Comparison of ENCODE assay signal across 11 cellular contexts in genomic region chr3:157513585-157513984, GRCh38.
"Had no signal": no experiment of that assay in that cellular context is flagged by ENCODE, and none has a peak within 500 bp of the region (broad histone marks: within the 10 kb centered on the region; RNA-seq: fewer than 3 reads in every experiment).

No MANE protein-coding gene starts in this region.

- ATAC-seq: GM23338, HCT116 had no signal

- H3K4me3 Mint-ChIP-seq: GM23338, H9, HFFc6 had no signal

- DNase-seq: GM23248, GOT3, H7, H9, HCEC 1CT, HFFc6 had no signal

- H3K9ac ChIP-seq: GM23248 had no signal

- H3K9me3 ChIP-seq: HAP-1 had no signal

- H3K4me1 Mint-ChIP-seq: GM23338, H9 had no signal

- H3K27ac ChIP-seq: GM23248 had no signal

- H3K9me3 Mint-ChIP-seq: HFFc6 had no signal

- H2AFZ ChIP-seq: GM23248, GM23338 had no signal

- H3K4me3 ChIP-seq: GM23248, GM23338, HAP-1 had no signal

- FAIRE-seq: H1, H54 had no signal

- H3K4me1 ChIP-seq: HAP-1 had no signal

- H3K36me3 ChIP-seq: HAP-1 had no signal

- H3K27ac Mint-ChIP-seq: GM23338, H9, HFFc6 had no signal

- H3K4me2 ChIP-seq: GM23338 had no signal
